5 cellular contexts compared by ENCODE assay signal in genomic region chr13:61873717-61874116, GRCh38.
"Had no signal": no experiment of that assay in that cellular context is flagged by ENCODE, and none has a peak within 500 bp of the region (broad histone marks: within the 10 kb centered on the region; RNA-seq: fewer than 3 reads in every experiment).

No MANE protein-coding gene starts in this region.

- DNase-seq: IMR-90, KBM-7 had no signal

- H3K27ac ChIP-seq: HL-60 had no signal

- H3K4me3 Mint-ChIP-seq: IgD-negative memory B cell had no signal

- H3K27me3 Mint-ChIP-seq: IgD-negative memory B cell had no signal

- H3K27ac Mint-ChIP-seq: IgD-negative memory B cell had no signal

- H3K4me3 ChIP-seq: K562 had no signal
